1 cellular context compared by ENCODE assay signal in genomic region chr4:169583563-169583962, GRCh38.
A peak's percentile ranks its signal among the peaks of the same experiment; 100 is the strongest.
TF ChIP-seq lines count a peak whose summit lies in the region.

No MANE protein-coding gene starts in this region.

TF ChIP-seq in HEK293, 187 proteins besides CTCF, POLR2A, EP300 and RAD21 (continued from another document):
- TF ChIP-seq ZNF18 (tag by site-specific recombination; IDR thresholded peaks at IDR 0.05), result no peak
- TF ChIP-seq PRDM10 (tag by site-specific recombination; IDR thresholded peaks at IDR 0.05), result no peak
- TF ChIP-seq REPIN1 (tag by site-specific recombination; IDR thresholded peaks at IDR 0.05; ENCODE audit: low read depth), result no peak
- TF ChIP-seq ZNF155 (tag by site-specific recombination; IDR thresholded peaks at IDR 0.05), result no peak
- TF ChIP-seq SCRT1 (tag by site-specific recombination; IDR thresholded peaks at IDR 0.05; ENCODE audit: borderline replicate concordance), result no peak
- TF ChIP-seq MYNN (tag by site-specific recombination; IDR thresholded peaks at IDR 0.05; ENCODE audit: borderline replicate concordance), result 0 out of 2 replicates have a peak, but pooled peaks have one; percentile 28
- no peak for TF ChIP-seq ZNF501 (tag by site-specific recombination; IDR thresholded peaks at IDR 0.05)
- no peak for TF ChIP-seq KLF8 (tag by site-specific recombination; IDR thresholded peaks at IDR 0.05)
- TF ChIP-seq PRDM6 (tag by site-specific recombination; IDR thresholded peaks at IDR 0.05), result peak; percentile 57; the same call in 1 of the 2 replicates
- no peak for TF ChIP-seq ZXDB (tag by site-specific recombination; IDR thresholded peaks at IDR 0.05)
- TF ChIP-seq ZBTB8A (tag by site-specific recombination; IDR thresholded peaks at IDR 0.05), result no peak
- no peak for TF ChIP-seq ZNF366 (tag by site-specific recombination; conservative IDR thresholded peaks at IDR 0.05)
- no peak for TF ChIP-seq ZBTB17 (tag by site-specific recombination; IDR thresholded peaks at IDR 0.05)
- TF ChIP-seq FEZF1 (tag by site-specific recombination; IDR thresholded peaks at IDR 0.05), result peak; percentile 92
- no peak for TF ChIP-seq ZBTB26 (tag by site-specific recombination; optimal IDR thresholded peaks at IDR 0.05)
